In genomic region chr10:102675887-102676616, GRCh38 we compare ENCODE assay signal across 8 cellular contexts. TPM values are rescaled to one million over a fixed set of nuclear protein-coding genes. Genes with fewer than 3 reads are reported as not detected.
A peak's percentile ranks its signal among the peaks of the same experiment; 100 is the strongest.
DNase-seq lines count a peak whose midpoint lies in the region; ATAC-seq and TF ChIP-seq lines count a peak whose summit lies in the region.

No MANE protein-coding gene starts in this region.

- H3K9me2 ChIP-seq in neural cell (ENCODE audit: insufficient read depth, low read length): no peaks in the 10 kb centered on the region

- H3K9me3 ChIP-seq in endodermal cell (ENCODE audit: control insufficient read depth, low read length) (no peaks in the 10 kb centered on the region), neural cell (ENCODE audit: low read length) (no peaks in the 10 kb centered on the region), gastrocnemius medialis (no peaks in the 10 kb centered on the region)

- H3K4me3 ChIP-seq in endodermal cell (ENCODE audit: low read length) (no peak overlapping the region), neural cell (ENCODE audit: low read length) (peak overlapping the region; percentile 61), gastrocnemius medialis (no peak overlapping the region)

- H3K36me3 ChIP-seq in endodermal cell (ENCODE audit: control insufficient read depth, insufficient read depth, low read length) (no peaks in the 10 kb centered on the region), neural cell (ENCODE audit: insufficient read depth, low read length) (peaks cover 5% of the 10 kb centered on the region), gastrocnemius medialis (no peaks in the 10 kb centered on the region)

- no peak for TF ChIP-seq CTCF in endodermal cell (conservative IDR thresholded peaks at IDR 0.05)
- TF ChIP-seq CTCF in neural cell (IDR thresholded peaks at IDR 0.05; ENCODE audit: poor library complexity, severe bottlenecking): no peak
- TF ChIP-seq CTCF in gastrocnemius medialis (IDR thresholded peaks at IDR 0.05 in 4 of 5, conservative IDR thresholded peaks at IDR 0.05 in 1 of 5): no peak

- H4K20me1 ChIP-seq in neural cell (ENCODE audit: insufficient read depth): no peaks in the 10 kb centered on the region

- ATAC-seq in activated T-cell treated with anti-CD3 and anti-CD28 coated beads, Interleukin-2, amount 50 U/mL, for 4 hours: no peak
- no peak for ATAC-seq in gastrocnemius medialis
- no peak for ATAC-seq in GM18498 (IDR thresholded peaks at IDR 0.05; ENCODE audit: unreplicated experiment)
- no peak for ATAC-seq in HG03139 (IDR thresholded peaks at IDR 0.05; ENCODE audit: unreplicated experiment)

- H3K27ac ChIP-seq in endodermal cell (ENCODE audit: low read depth, low read length) (peak overlapping the region; percentile 93), neural cell (ENCODE audit: low read length) (peak overlapping the region; percentile 95), gastrocnemius medialis (peak overlapping the region in 1 of 4 donors; percentile 69)

- intact Hi-C loops in gastrocnemius medialis (cut with DNase I; ENCODE audit: low total_unique reads): no loop called here

- H3K36me3 Mint-ChIP-seq in endodermal cell (ENCODE audit: low read depth): peaks cover 15% of the 10 kb centered on the region
- H3K36me3 Mint-ChIP-seq in activated T-cell treated with anti-CD3 and anti-CD28 coated beads, Interleukin-2, amount 50 U/mL, for 4 hours (ENCODE audit: insufficient read depth): no peaks in the 10 kb centered on the region

- no peak overlapping the region for H2AFZ ChIP-seq in neural cell (ENCODE audit: low read depth, low read length)

- no peaks in the 10 kb centered on the region for H3K27me3 Mint-ChIP-seq in endodermal cell (ENCODE audit: insufficient read depth)
- no peaks in the 10 kb centered on the region for H3K27me3 Mint-ChIP-seq in activated T-cell treated with anti-CD3 and anti-CD28 coated beads, Interleukin-2, amount 50 U/mL, for 4 hours (ENCODE audit: low read depth)

- no peak overlapping the region for H3K4me3 Mint-ChIP-seq in endodermal cell
- no peak overlapping the region for H3K4me3 Mint-ChIP-seq in activated T-cell treated with anti-CD3 and anti-CD28 coated beads, Interleukin-2, amount 50 U/mL, for 4 hours

- H3K4me1 Mint-ChIP-seq in endodermal cell: peaks cover 59% of the 10 kb centered on the region
- H3K4me1 Mint-ChIP-seq in activated T-cell treated with anti-CD3 and anti-CD28 coated beads, Interleukin-2, amount 50 U/mL, for 4 hours (ENCODE audit: low read depth): peaks cover 53% of the 10 kb centered on the region

- H3K9ac ChIP-seq in endodermal cell (ENCODE audit: extremely low read depth, low read length, poor library complexity, severe bottlenecking) (no peak overlapping the region), neural cell (ENCODE audit: low read length) (peak overlapping the region; percentile 76)

- no peaks in the 10 kb centered on the region for H3K79me2 ChIP-seq in neural cell (replicated peaks; ENCODE audit: insufficient read depth, low read length)

- H3K4me1 ChIP-seq in endodermal cell (ENCODE audit: control insufficient read depth, insufficient read depth, low read length) (peaks cover 19% of the 10 kb centered on the region), gastrocnemius medialis (peaks cover 33 to 48% of the 10 kb centered on the region in 2 donors)

- DNase-seq in GDM1 (lab: John Stamatoyannopoulos, UW) (peak; percentile 21), NOMO-1 treated with DMSO at 0.1 percent for 48 hours (lab: John Stamatoyannopoulos, UW; ENCODE audit: unreplicated experiment) (peak; percentile 75), endodermal cell (no peak), gastrocnemius medialis (no peak)
- DNase-seq in activated T-cell treated with anti-CD3 and anti-CD28 coated beads, Interleukin-2, amount 50 U/mL, for 4 hours: no peak

- H3K9me3 Mint-ChIP-seq in endodermal cell: no peaks in the 10 kb centered on the region
- no peaks in the 10 kb centered on the region for H3K9me3 Mint-ChIP-seq in activated T-cell treated with anti-CD3 and anti-CD28 coated beads, Interleukin-2, amount 50 U/mL, for 4 hours

- H3K27ac Mint-ChIP-seq in endodermal cell: peak overlapping the region; percentile 84

- in situ Hi-C loops in gastrocnemius medialis (cut with MboI; ENCODE audit: low sequenced_read_pairs in 4 of 4): no loop called here

- no peak for TF ChIP-seq RAD21 in neural cell (conservative IDR thresholded peaks at IDR 0.05)

- no peaks in the 10 kb centered on the region for H3K27me3 ChIP-seq in endodermal cell (ENCODE audit: control insufficient read depth, insufficient read depth, low read length, poor library complexity, severe bottlenecking)
- no peaks in the 10 kb centered on the region for H3K27me3 ChIP-seq in neural cell (ENCODE audit: insufficient read depth, low read depth, low read length)
- H3K27me3 ChIP-seq in gastrocnemius medialis: no peaks in the 10 kb centered on the region

- no peak for TF ChIP-seq EP300 in neural cell (conservative IDR thresholded peaks at IDR 0.05; ENCODE audit: poor library complexity, severe bottlenecking)

- 46 to 58% methylated on average over 7 to 13 of the region's 13 CpGs for WGBS in endodermal cell (ENCODE audit: insufficient coverage in 1 of 2, insufficient read length in 1 of 2), 2 experiments

- peaks cover 5% of the 10 kb centered on the region for H3F3A ChIP-seq in neural cell (ENCODE audit: insufficient read depth, low read length, poor library complexity, severe bottlenecking)

- no peak for TF ChIP-seq POLR2A in gastrocnemius medialis (IDR thresholded peaks at IDR 0.05)

- peak overlapping the region; percentile 81 for H3K4me2 ChIP-seq in neural cell (ENCODE audit: low read length)

TF ChIP-seq in neural cell, 6 proteins besides CTCF, POLR2A, EP300 and RAD21:
- peak; percentile 17 for TF ChIP-seq POLR2AphosphoS5 (IDR thresholded peaks at IDR 0.05)
- no peak for TF ChIP-seq SMC3 (conservative IDR thresholded peaks at IDR 0.05; ENCODE audit: poor library complexity)

RNA-seq across cellular contexts. Expression of gene TRIM8, which starts 31.8 kb away (rescaled TPM):
- total RNA-seq in endodermal cell (10 to 100 TPM; 27.7 to 32.7 TPM), gastrocnemius medialis (100 to 1,000 TPM; 113 to 222 (median 138) TPM)
- 55.6 TPM for polyA plus RNA-seq in endodermal cell (2013, experiment 1 of 2)
- polyA plus RNA-seq in endodermal cell (2013, experiment 2 of 2): 46.3 TPM
- polyA plus RNA-seq in neural cell: 47.5 and 59.2 TPM in 2 replicates
- 63.4 and 77.9 TPM in 2 replicates for polyA minus RNA-seq in neural cell
- 10 to 100 TPM; 53.9 to 67.6 (median 59.9) TPM for total RNA-seq in activated T-cell treated with anti-CD3 and anti-CD28 coated beads, Interleukin-2, amount 50 U/mL, for 4 hours

RNA-seq across cellular contexts. Expression of gene ARL3, which starts 38.1 kb away (rescaled TPM):
- 10 to 100 TPM; 20.3 to 25.6 TPM for total RNA-seq in endodermal cell
- 31.4 TPM for polyA plus RNA-seq in endodermal cell (2013, experiment 1 of 2)
- 30.8 TPM for polyA plus RNA-seq in endodermal cell (2013, experiment 2 of 2)
- 51.9 and 56.0 TPM in 2 replicates for polyA plus RNA-seq in neural cell
- 37.6 and 41.4 TPM in 2 replicates for polyA minus RNA-seq in neural cell
- total RNA-seq in activated T-cell treated with anti-CD3 and anti-CD28 coated beads, Interleukin-2, amount 50 U/mL, for 4 hours: 1 to 10 TPM; 3.2 to 4.8 (median 3.3) TPM
- total RNA-seq in gastrocnemius medialis: 1 to 10 TPM; 1.0 to 2.4 (median 1.5) TPM

RNA-seq across cellular contexts. Expression of gene SFXN2, which starts 38.4 kb away (rescaled TPM):
- total RNA-seq in endodermal cell (10 to 100 TPM; 30.5 to 32.9 TPM), gastrocnemius medialis (1 to 10 TPM in 1 of 4 donors, under 1 TPM in 3; 0.20 to 5.0 (median 0.76) TPM)
- 13.6 TPM for polyA plus RNA-seq in endodermal cell (2013, experiment 1 of 2)
- polyA plus RNA-seq in endodermal cell (2013, experiment 2 of 2): 13.7 TPM
- 14.9 and 16.0 TPM in 2 replicates for polyA plus RNA-seq in neural cell
- 11.0 and 12.3 TPM in 2 replicates for polyA minus RNA-seq in neural cell
- 10 to 100 TPM; 29.0 to 33.7 (median 31.2) TPM for total RNA-seq in activated T-cell treated with anti-CD3 and anti-CD28 coated beads, Interleukin-2, amount 50 U/mL, for 4 hours

Comparison
In these comparisons a context has a peak if more than half of its experiments do, and no peak if none do; other contexts are left out.
1. DNase-seq: peak in GDM1 (single experiment) and NOMO-1 treated with DMSO at 0.1 percent for 48 hours (single experiment); none in endodermal cell (single experiment), activated T-cell treated with anti-CD3 and anti-CD28 coated beads, Interleukin-2, amount 50 U/mL, for 4 hours (single experiment) and gastrocnemius medialis (0 of 2).
2. RNA of gene SFXN2, which starts 38.4 kb away (total RNA-seq): 30.5 to 32.9 TPM in endodermal cell and 29.0 to 33.7 TPM in activated T-cell treated with anti-CD3 and anti-CD28 coated beads, Interleukin-2, amount 50 U/mL, for 4 hours; 0.20 to 5.0 TPM in gastrocnemius medialis; every median in the first group is over 4 times any median in the second.